Comparison of ENCODE assay signal across 1 cellular context in genomic region chr9:92293075-92293354, GRCh38.
TF ChIP-seq lines count a peak whose summit lies in the region.

No MANE protein-coding gene starts in this region.

TF ChIP-seq in K562, 482 proteins besides CTCF, POLR2A, EP300 and RAD21 (continues in another document):
- peak; percentile 37; the same call in 1 of the 2 replicates for TF ChIP-seq GATAD2B (IDR thresholded peaks at IDR 0.05; ENCODE audit: borderline replicate concordance)
- no peak for TF ChIP-seq JUND (IDR thresholded peaks at IDR 0.05; ENCODE audit: borderline replicate concordance, low read depth, low read length)
- no peak for TF ChIP-seq JUND (tag; IDR thresholded peaks at IDR 0.05; ENCODE audit: borderline replicate concordance, low read depth, low read length)
- peak; percentile 11; the same call in 1 of the 2 replicates for TF ChIP-seq RFX1 (IDR thresholded peaks at IDR 0.05)
- TF ChIP-seq ZBTB9 (CRISPR knock-in tag; IDR thresholded peaks at IDR 0.05), result no peak
- no peak for TF ChIP-seq CHD7 (IDR thresholded peaks at IDR 0.05; ENCODE audit: low read depth, low read length)
- 0 out of 2 replicates have a peak, but pooled peaks have one; percentile 3 for TF ChIP-seq ZNF395 (CRISPR knock-in tag; IDR thresholded peaks at IDR 0.05)
- TF ChIP-seq ZBTB40 (IDR thresholded peaks at IDR 0.05), result peak; percentile 33; the same call in 1 of the 2 replicates
- no peak for TF ChIP-seq ZBTB40 (CRISPR knock-in tag; IDR thresholded peaks at IDR 0.05)
- no peak for TF ChIP-seq TRIM25 (IDR thresholded peaks at IDR 0.05; ENCODE audit: borderline replicate concordance)
- TF ChIP-seq NCOA6 (IDR thresholded peaks at IDR 0.05), result peak; percentile 20; the same call in 1 of the 2 replicates
- 0 out of 2 replicates have a peak, but pooled peaks have one; percentile 7 for TF ChIP-seq NR2C1 (IDR thresholded peaks at IDR 0.05)
- no peak for TF ChIP-seq NR2C1 (tag; IDR thresholded peaks at IDR 0.05)
- no peak for TF ChIP-seq ZFP91 (CRISPR knock-in tag; IDR thresholded peaks at IDR 0.05)
- TF ChIP-seq ARID3B (CRISPR knock-in tag; IDR thresholded peaks at IDR 0.05; ENCODE audit: borderline replicate concordance), result no peak
